17 cellular contexts compared by ENCODE assay signal in the genomic region with DNA sequence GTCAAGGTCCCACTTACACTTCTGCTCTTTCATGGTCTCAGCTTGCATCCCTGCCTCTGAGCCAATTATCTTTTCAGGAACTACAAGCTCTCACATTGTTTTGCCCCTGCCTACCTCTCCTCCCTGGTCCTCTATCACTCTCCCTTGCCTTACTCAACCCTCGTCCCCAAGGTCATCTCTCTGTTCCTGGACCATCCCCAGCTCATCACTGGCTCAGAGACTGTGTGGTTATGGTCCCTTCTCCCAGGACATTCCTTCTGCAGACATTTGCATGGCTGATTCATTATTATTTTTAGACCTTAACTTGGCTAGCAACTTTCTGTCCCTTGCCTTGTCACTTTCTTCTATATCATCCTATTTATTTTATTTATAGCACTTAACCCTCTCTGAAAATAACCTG. TPM values are rescaled to one million over a fixed set of nuclear protein-coding genes. Genes with fewer than 3 reads are reported as not detected.
DNase-seq lines count a peak whose midpoint lies in the region; ATAC-seq and TF ChIP-seq lines count a peak whose summit lies in the region.
"Had no signal": no experiment of that assay in that cellular context is flagged by ENCODE, and none has a peak within 500 bp of the region (broad histone marks: within the 10 kb centered on the region; RNA-seq: fewer than 3 reads in every experiment).

No MANE protein-coding gene starts in this region.

- H3K27me3 ChIP-seq in OCI-LY3 (ENCODE audit: low read depth, low read length) (no peaks in the 10 kb centered on the region), gastrocnemius medialis (no peaks in the 10 kb centered on the region)
- H3K27me3 ChIP-seq: BE2C, MG63, Peyer's patch had no signal

- peak; percentile 28 for DNase-seq in EH (ENCODE audit: low read depth)
- no peak for DNase-seq in left ventricle myocardium superior
- DNase-seq in gastrocnemius medialis: peak; percentile 53 to 65
- no peak for DNase-seq in NCI-H2081 treated with DMSO at 0.1 percent for 48 hours (lab: John Stamatoyannopoulos, UW)
- DNase-seq in NCI-H2107 (lab: John Stamatoyannopoulos, UW): no peak
- no peak for DNase-seq in stimulated activated naive CD8-positive, alpha-beta T cell treated with anti-CD3 and anti-CD28 coated beads, Interleukin-15, amount 100 ng/mL, for 72 hours
- DNase-seq in glomerular visceral epithelial cell (ENCODE audit: extremely low spot score): no peak
- DNase-seq: BE2C, H7, Kasumi-1, MG63, NCI-H1417 treated with DMSO at 0.1 percent for 48 hours, NCI-H187, NCI-H510A, Peyer's patch had no signal

- intact Hi-C loops in left ventricle myocardium superior (cut with micrococcal nuclease): no loop called here
- intact Hi-C loops in gastrocnemius medialis (cut with DNase I; ENCODE audit: low total_unique reads): no loop called here

- peaks cover 11% of the 10 kb centered on the region for H3K4me1 Mint-ChIP-seq in stimulated activated naive CD8-positive, alpha-beta T cell treated with anti-CD3 and anti-CD28 coated beads, Interleukin-15, amount 100 ng/mL, for 72 hours

- ATAC-seq in left ventricle myocardium superior: peak; percentile 94
- ATAC-seq in gastrocnemius medialis: peak; percentile 99
- no peak for ATAC-seq in stimulated activated naive CD8-positive, alpha-beta T cell treated with anti-CD3 and anti-CD28 coated beads, Interleukin-15, amount 100 ng/mL, for 72 hours

- in situ Hi-C loops in gastrocnemius medialis (cut with MboI; ENCODE audit: low sequenced_read_pairs in 4 of 4): no loop called here

- H3K9me3 ChIP-seq in OCI-LY3 (ENCODE audit: insufficient read depth, low read length) (no peaks in the 10 kb centered on the region), gastrocnemius medialis (no peaks in the 10 kb centered on the region)
- H3K9me3 ChIP-seq: BE2C, MG63, Peyer's patch, SJSA1 had no signal

- no peaks in the 10 kb centered on the region for H4K20me1 ChIP-seq in OCI-LY3 (ENCODE audit: insufficient read depth, low read length)

- no peak overlapping the region for H3K4me2 ChIP-seq in OCI-LY3 (ENCODE audit: low read length)

- TF ChIP-seq POLR2A in gastrocnemius medialis (IDR thresholded peaks at IDR 0.05): no peak

- no peak overlapping the region for H3K27ac Mint-ChIP-seq in stimulated activated naive CD8-positive, alpha-beta T cell treated with anti-CD3 and anti-CD28 coated beads, Interleukin-15, amount 100 ng/mL, for 72 hours

- no peak overlapping the region for H2AFZ ChIP-seq in OCI-LY3 (ENCODE audit: low read depth, low read length)

- TF ChIP-seq CTCF in OCI-LY3 (IDR thresholded peaks at IDR 0.05; ENCODE audit: low read depth, low read length) (no peak), gastrocnemius medialis (IDR thresholded peaks at IDR 0.05 in 4 of 5, conservative IDR thresholded peaks at IDR 0.05 in 1 of 5) (no peak)

- no peak overlapping the region for H3K4me3 ChIP-seq in OCI-LY3 (ENCODE audit: low read length)
- no peak overlapping the region for H3K4me3 ChIP-seq in gastrocnemius medialis
- H3K4me3 ChIP-seq: MG63, Peyer's patch, SJSA1 had no signal

- peak overlapping the region; percentile 99; the same call in 1 of the 2 replicates for H3K27ac ChIP-seq in OCI-LY3 (ENCODE audit: low read length)
- peak overlapping the region; percentile 21 to 74 (median 54) for H3K27ac ChIP-seq in gastrocnemius medialis
- H3K27ac ChIP-seq: Peyer's patch, SJSA1 had no signal

- no peak overlapping the region for H3K9ac ChIP-seq in OCI-LY3 (ENCODE audit: low read length)

- H3K4me1 ChIP-seq in OCI-LY3 (ENCODE audit: low read length): peaks cover 37% of the 10 kb centered on the region
- peaks cover 5 to 8% of the 10 kb centered on the region in 2 donors for H3K4me1 ChIP-seq in gastrocnemius medialis
- H3K4me1 ChIP-seq: Peyer's patch, SJSA1 had no signal

- H3K27me3 Mint-ChIP-seq in stimulated activated naive CD8-positive, alpha-beta T cell treated with anti-CD3 and anti-CD28 coated beads, Interleukin-15, amount 100 ng/mL, for 72 hours: peaks cover 41% of the 10 kb centered on the region

- H3K36me3 ChIP-seq in OCI-LY3 (replicated peaks; ENCODE audit: low read depth, low read length): no peaks in the 10 kb centered on the region
- H3K36me3 ChIP-seq in gastrocnemius medialis: no peaks in the 10 kb centered on the region
- H3K36me3 ChIP-seq: MG63, Peyer's patch, SJSA1 had no signal

- no peak overlapping the region for H3K4me3 Mint-ChIP-seq in stimulated activated naive CD8-positive, alpha-beta T cell treated with anti-CD3 and anti-CD28 coated beads, Interleukin-15, amount 100 ng/mL, for 72 hours

- no peaks in the 10 kb centered on the region for H3K79me2 ChIP-seq in OCI-LY3 (ENCODE audit: low read length)

- H3K9me3 Mint-ChIP-seq in stimulated activated naive CD8-positive, alpha-beta T cell treated with anti-CD3 and anti-CD28 coated beads, Interleukin-15, amount 100 ng/mL, for 72 hours: no peaks in the 10 kb centered on the region

RNA-seq across cellular contexts. Expression of gene GPAM, which starts 17.8 kb away (rescaled TPM):
- total RNA-seq in left ventricle myocardium superior (25.0 TPM), gastrocnemius medialis (1 to 10 TPM; 4.0 to 9.0 (median 4.6) TPM)

Comparison
In these comparisons a context has a peak if more than half of its experiments do, and no peak if none do; other contexts are left out.
1. DNase-seq: peak in EH (single experiment) and gastrocnemius medialis (2 of 2); none in left ventricle myocardium superior (single experiment), NCI-H2081 treated with DMSO at 0.1 percent for 48 hours (single experiment), NCI-H2107 (single experiment), stimulated activated naive CD8-positive, alpha-beta T cell treated with anti-CD3 and anti-CD28 coated beads, Interleukin-15, amount 100 ng/mL, for 72 hours (0 of 2) and glomerular visceral epithelial cell (single experiment).